In the genomic region with DNA sequence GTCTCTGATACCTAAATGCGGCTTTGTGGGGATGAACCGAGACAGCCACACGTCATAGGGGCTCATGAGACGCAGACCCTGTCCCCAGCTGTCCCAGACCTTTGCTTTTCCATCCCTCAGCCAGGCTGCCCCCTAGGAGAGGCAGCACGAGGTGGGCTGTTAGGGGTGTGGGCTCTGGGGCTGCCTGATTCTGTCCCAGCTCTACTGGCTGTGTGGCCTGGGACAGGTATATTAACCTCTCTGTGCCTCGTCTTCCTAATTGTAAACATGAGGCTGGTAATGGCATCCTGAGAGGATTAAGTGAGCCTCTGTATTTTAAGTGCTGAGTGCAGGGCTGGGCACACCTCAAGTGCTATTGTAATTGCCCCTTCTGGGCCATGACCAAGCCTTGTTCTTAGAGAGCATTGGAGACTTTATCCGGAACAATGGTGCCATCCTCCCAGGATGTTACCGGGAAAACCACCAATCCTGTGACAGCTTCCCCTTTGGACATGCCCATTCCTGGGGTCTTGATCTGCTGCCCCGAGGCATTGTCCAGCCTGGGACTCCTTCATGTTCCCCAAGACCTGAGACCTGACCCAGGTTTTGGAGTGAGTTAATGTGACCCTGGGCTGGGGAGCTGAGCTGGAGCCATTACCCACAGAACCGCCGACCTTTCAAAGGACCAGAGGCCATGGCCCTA, we compare ENCODE assay signal across 19 cellular contexts. TPM values are rescaled to one million over a fixed set of nuclear protein-coding genes. Genes with fewer than 3 reads are reported as not detected.
DNase-seq lines count a peak whose midpoint lies in the region; ATAC-seq and TF ChIP-seq lines count a peak whose summit lies in the region.
"Had no signal": no experiment of that assay in that cellular context is flagged by ENCODE, and none has a peak within 500 bp of the region (broad histone marks: within the 10 kb centered on the region; RNA-seq: fewer than 3 reads in every experiment).

No MANE protein-coding gene starts in this region.

- peak overlapping the region; percentile 20 for H3K27ac ChIP-seq in right cardiac atrium (ENCODE audit: low read length)
- H3K27ac ChIP-seq in caudate nucleus (ENCODE audit: low read depth, low read length): peak overlapping the region; percentile 81
- peak overlapping the region; percentile 23 for H3K27ac ChIP-seq in psoas muscle
- H3K27ac ChIP-seq in upper lobe of right lung: peak overlapping the region; percentile 17
- H3K27ac ChIP-seq: cardiac muscle cell, epithelial cell of prostate had no signal

- no peak overlapping the region for H3K4me3 ChIP-seq in right cardiac atrium (ENCODE audit: low read length)
- no peak overlapping the region for H3K4me3 ChIP-seq in psoas muscle
- no peak overlapping the region for H3K4me3 ChIP-seq in upper lobe of right lung
- H3K4me3 ChIP-seq: cardiac muscle cell, testis had no signal

- H3K27me3 ChIP-seq in right cardiac atrium (ENCODE audit: control insufficient read depth, insufficient read depth) (no peaks in the 10 kb centered on the region), psoas muscle (ENCODE audit: insufficient read depth in 3 of 3, low read length in 2 of 3) (peaks cover 0 to 11% (median 3%) of the 10 kb centered on the region in 3 donors), upper lobe of right lung (peaks cover 14% of the 10 kb centered on the region)
- H3K27me3 ChIP-seq: cardiac muscle cell, testis had no signal

- 92% methylated on average over 11 of the region's 11 CpGs for WGBS in right cardiac atrium
- WGBS in psoas muscle, 3 donors: 88 to 93% (median 88%) methylated on average over 11 of the region's 11 CpGs

- ATAC-seq in right cardiac atrium (no peak), left cardiac atrium (no peak), psoas muscle (no peak), upper lobe of right lung (no peak), GM21737 (IDR thresholded peaks at IDR 0.05; ENCODE audit: unreplicated experiment) (no peak)

- H3K9me3 ChIP-seq in right cardiac atrium (ENCODE audit: control insufficient read depth, low read length) (no peaks in the 10 kb centered on the region), psoas muscle (no peaks in the 10 kb centered on the region), upper lobe of right lung (no peaks in the 10 kb centered on the region)
- H3K9me3 ChIP-seq: testis had no signal

- DNase-seq in right cardiac atrium (no peak), left cardiac atrium (no peak), caudate nucleus (lab: John Stamatoyannopoulos, UW) (no peak), psoas muscle (no peak), upper lobe of right lung (no peak), globus pallidus (ENCODE audit: low spot score) (no peak), NCI-H2107 treated with DMSO at 0.1 percent for 48 hours (lab: John Stamatoyannopoulos, UW; ENCODE audit: unreplicated experiment) (no peak)
- DNase-seq: activated CD4-positive, alpha-beta T cell treated with anti-CD3 and anti-CD28 coated beads, Interleukin-2, amount 50 U/mL, for 4 hours; activated effector memory CD4-positive, alpha-beta T cell treated with anti-CD3 and anti-CD28 coated beads, Interleukin-2, amount 50 U/mL, for 16 hours; KG1; NCI-H187 treated with DMSO at 0.1 percent for 48 hours; NCI-H446 treated with DMSO at 0.1 percent for 48 hours; NK-92 treated with Interleukin-12 subunit alpha and Interleukin-12 subunit beta, amount 100 ng/mL, for 24 hours had no signal

- TF ChIP-seq CTCF in psoas muscle (IDR thresholded peaks at IDR 0.05) (no peak), upper lobe of right lung (IDR thresholded peaks at IDR 0.05) (no peak)

- H3K36me3 ChIP-seq in psoas muscle (ENCODE audit: insufficient read depth in 1 of 2, low read depth in 1 of 2) (no peaks in the 10 kb centered on the region), upper lobe of right lung (no peaks in the 10 kb centered on the region)
- H3K36me3 ChIP-seq: cardiac muscle cell had no signal

- peaks cover 15% of the 10 kb centered on the region for H3K4me1 ChIP-seq in right cardiac atrium (ENCODE audit: control insufficient read depth, insufficient read depth, low read length)
- no peaks in the 10 kb centered on the region for H3K4me1 ChIP-seq in psoas muscle
- peaks cover 28% of the 10 kb centered on the region for H3K4me1 ChIP-seq in upper lobe of right lung

- intact Hi-C loops in right cardiac atrium (cut with DNase I) (no loop called here), left cardiac atrium (cut with DNase I) (no loop called here), psoas muscle (cut with DNase I) (no loop called here), upper lobe of right lung (cut with DNase I) (no loop called here)

RNA-seq across cellular contexts. Expression of a gene that starts 5.1 kb away (rescaled TPM):
- total RNA-seq in right cardiac atrium (10 to 100 TPM; 10.2 to 24.1 (median 17.4) TPM), left cardiac atrium (10 to 100 TPM; 22.9 to 41.9 TPM), psoas muscle (10 to 100 TPM; 14.2 to 19.4 (median 15.7) TPM), upper lobe of right lung (66.9 TPM)
- polyA plus RNA-seq in right cardiac atrium (15.0 TPM), psoas muscle (10 to 100 TPM in 1 of 3 donors, 1 to 10 TPM in 2; 5.3 to 10.4 (median 7.4) TPM)
- total RNA-seq: cardiac muscle cell had no signal

RNA-seq across cellular contexts. Expression of a gene that starts 34.6 kb away (rescaled TPM):
- total RNA-seq in right cardiac atrium: under 1 TPM; 0.11 to 0.66 (median 0.19) TPM
- polyA plus RNA-seq in right cardiac atrium: 0.11 TPM
- total RNA-seq in left cardiac atrium: 1 to 10 TPM in 1 of 2 donors, under 1 TPM in 1; 0.97 to 1.1 TPM
- total RNA-seq in psoas muscle: under 1 TPM; 0.19 to 0.57 (median 0.31) TPM
- under 1 TPM; 0.16 to 0.37 (median 0.31) TPM for polyA plus RNA-seq in psoas muscle
- total RNA-seq in upper lobe of right lung: 5.8 TPM
- total RNA-seq: cardiac muscle cell, frontal cortex, G401 had no signal
- polyA plus RNA-seq: cardiac muscle cell had no signal

Comparison
In these comparisons a context has a peak if more than half of its experiments do, and no peak if none do; other contexts are left out.
1. H3K27ac ChIP-seq: peak in every context shown above with its lines; median percentile 81 in caudate nucleus; 23 in psoas muscle; 20 in right cardiac atrium; 17 in upper lobe of right lung.